In genomic region chr1:175152006-175152652, GRCh38 we compare ENCODE assay signal across 8 cellular contexts. TPM values are rescaled to one million over a fixed set of nuclear protein-coding genes. Genes with fewer than 3 reads are reported as not detected.
DNase-seq lines count a peak whose midpoint lies in the region; ATAC-seq and TF ChIP-seq lines count a peak whose summit lies in the region.

No MANE protein-coding gene starts in this region.

- no peak overlapping the region for H3K27ac ChIP-seq in spleen

- H3K9me3 ChIP-seq in MG63, result no peaks in the 10 kb centered on the region
- H3K9me3 ChIP-seq in spleen, result no peaks in the 10 kb centered on the region

- H3K36me3 ChIP-seq in MG63 (no peaks in the 10 kb centered on the region), spleen (no peaks in the 10 kb centered on the region)

- peaks cover 0 to 29% (median 16%) of the 10 kb centered on the region in 6 donors for H3K4me1 ChIP-seq in spleen

- no peak for ATAC-seq in HG02763 (IDR thresholded peaks at IDR 0.05; ENCODE audit: unreplicated experiment)

- no peak for TF ChIP-seq POLR2A in spleen (IDR thresholded peaks at IDR 0.05)

- peak; percentile 70 to 93 (median 86) for TF ChIP-seq CTCF in spleen (IDR thresholded peaks at IDR 0.05 in 8 of 11, conservative IDR thresholded peaks at IDR 0.05 in 3 of 11)

- intact Hi-C loops in spleen (cut with DNase I; ENCODE audit: low total_unique reads), result loop anchor here (5.0 kb wide), 1 partner anchor 330 kb away; no protein-coding TSS in a partner anchor

- DNase-seq in NCI-H510A treated with DMSO at 0.1 percent for 48 hours (lab: John Stamatoyannopoulos, UW), result peak; percentile 75
- no peak for DNase-seq in NCI-H510A (lab: John Stamatoyannopoulos, UW)
- peak; percentile 18 for DNase-seq in MG63
- DNase-seq in T-helper 1 cell, result peak; percentile 41 to 69 (median 54)
- DNase-seq in amniotic epithelial cell (ENCODE audit: low read depth), result peak; percentile 6
- peak; percentile 39 to 47 for DNase-seq in hippocampal formation (lab: John Stamatoyannopoulos, UW)
- peak; percentile 80 for DNase-seq in spleen

- WGBS in spleen, 5 donors, result 4 to 9% (median 9%) methylated on average over 13 to 15 of the region's 15 CpGs

- H3K27me3 ChIP-seq in MG63 (peaks cover 7% of the 10 kb centered on the region; the same call in 1 of the 2 replicates), spleen (replicated peaks in 1 of 7) (peaks cover 0 to 32% (median 0%) of the 10 kb centered on the region in 7 donors)

- H3K4me3 ChIP-seq in MG63 (no peak overlapping the region), spleen (no peak overlapping the region)

RNA-seq across cellular contexts. Expression of gene KIAA0040, which starts 40.4 kb away (rescaled TPM):
- total RNA-seq in MG63 (2014; rRNA removed; shearing (Covaris generic); ENCODE audit: low replicate concordance), result 0.66 and 1.2 TPM in 2 replicates
- total RNA-seq in spleen, result 100 to 1,000 TPM in 1 of 7 donors, 10 to 100 TPM in 6; 45.9 to 111 (median 52.0) TPM
- polyA plus RNA-seq in spleen, result 10 to 100 TPM; 13.7 to 19.1 (median 18.7) TPM

Comparison
In these comparisons a context has a peak if more than half of its experiments do, and no peak if none do; other contexts are left out.
1. RNA of gene KIAA0040, which starts 40.4 kb away (total RNA-seq): 45.9 to 111 TPM in spleen; 0.66 to 1.2 TPM in MG63; every median in the first group is over 10 times any median in the second.